In genomic region chr1:51175278-51175677, GRCh38 we compare ENCODE assay signal across 19 cellular contexts.
DNase-seq lines count a peak whose midpoint lies in the region; ATAC-seq and TF ChIP-seq lines count a peak whose summit lies in the region.
"Had no signal": no experiment of that assay in that cellular context is flagged by ENCODE, and none has a peak within 500 bp of the region (broad histone marks: within the 10 kb centered on the region; RNA-seq: fewer than 3 reads in every experiment).

No MANE protein-coding gene starts in this region.

- DNase-seq in SKM-1 (lab: John Stamatoyannopoulos, UW; ENCODE audit: unreplicated experiment) (peak; percentile 95), epithelial cell of esophagus (ENCODE audit: low read depth) (peak; percentile 23), prostate gland (ENCODE audit: low spot score) (no peak), RPMI8226 (no peak)
- DNase-seq: activated CD4-positive, CD25-positive, alpha-beta regulatory T cell treated with anti-CD3 and anti-CD28 coated beads, Interleukin-2, amount 50 U/mL, for 72 hours; Calu3; central memory CD4-positive, alpha-beta T cell; effector CD8-positive, alpha-beta T cell; esophagus squamous epithelium; heart right ventricle; mesenchymal stem cell; NCI-H2029; SJCRH30 had no signal

- H3K36me3 ChIP-seq in Loucy (ENCODE audit: insufficient read depth, low read length) (no peaks in the 10 kb centered on the region), neutrophil (no peaks in the 10 kb centered on the region), prostate gland (no peaks in the 10 kb centered on the region)
- H3K36me3 ChIP-seq: esophagus squamous epithelium, heart right ventricle, SJCRH30, thoracic aorta had no signal

- peak overlapping the region; percentile 54; the same call in 1 of the 2 replicates for H2AFZ ChIP-seq in Loucy (ENCODE audit: low read length)

- H3K9me3 ChIP-seq in Loucy (ENCODE audit: insufficient read depth, low read depth, low read length) (no peaks in the 10 kb centered on the region), neutrophil (no peaks in the 10 kb centered on the region), prostate gland (no peaks in the 10 kb centered on the region)
- H3K9me3 ChIP-seq: SJCRH30, thoracic aorta had no signal

- H3K79me2 ChIP-seq in Loucy (ENCODE audit: insufficient read depth, low read length) = no peaks in the 10 kb centered on the region

- H4K20me1 ChIP-seq in Loucy (ENCODE audit: insufficient read depth, low read length, poor library complexity, severe bottlenecking) = no peaks in the 10 kb centered on the region

- no peak for ATAC-seq in GM19395 (IDR thresholded peaks at IDR 0.05; ENCODE audit: unreplicated experiment)
- ATAC-seq: natural killer cell treated with Interleukin-12 subunit alpha and Interleukin-12 subunit beta and Interleukin-15 and Interleukin-18, amount 100 ng/mL, for 72 hours; stimulated activated effector memory CD8-positive, alpha-beta T cell treated with anti-CD3 and anti-CD28 coated beads, Interleukin-12 subunit alpha, Interleukin-12 subunit beta, amount 100 ng/mL, for 72 hours had no signal

- no peak overlapping the region for H3K4me2 ChIP-seq in Loucy (ENCODE audit: low read depth, low read length, poor library complexity, severe bottlenecking)

- H3K9me2 ChIP-seq in Loucy (replicated peaks; ENCODE audit: low read depth, low read length) = no peaks in the 10 kb centered on the region

- H3K27ac ChIP-seq in neutrophil = peak overlapping the region; percentile 48
- no peak overlapping the region for H3K27ac ChIP-seq in prostate gland
- H3K27ac ChIP-seq: esophagus squamous epithelium, SJCRH30, thoracic aorta had no signal

- H3K9ac ChIP-seq in Loucy (ENCODE audit: low read depth, low read length, poor library complexity, severe bottlenecking) = no peak overlapping the region

- no peak for TF ChIP-seq POLR2A in prostate gland (IDR thresholded peaks at IDR 0.05)

- WGBS in prostate gland = 40% methylated on average over 2 of the region's 2 CpGs

- no peaks in the 10 kb centered on the region for H3F3A ChIP-seq in Loucy (ENCODE audit: low read depth)

- H3K27me3 ChIP-seq in Loucy (ENCODE audit: insufficient read depth, low read length, poor library complexity, severe bottlenecking) (no peaks in the 10 kb centered on the region), neutrophil (no peaks in the 10 kb centered on the region), prostate gland (replicated peaks; ENCODE audit: insufficient read depth) (no peaks in the 10 kb centered on the region)
- H3K27me3 ChIP-seq: SJCRH30 had no signal

- H3K4me3 ChIP-seq in Loucy (ENCODE audit: low read length, poor library complexity, severe bottlenecking) (no peak overlapping the region), epithelial cell of esophagus (ENCODE audit: low read length) (no peak overlapping the region), neutrophil (ENCODE audit: low read depth in 1 of 2, low read length in 1 of 2) (no peak overlapping the region), prostate gland (no peak overlapping the region)
- H3K4me3 ChIP-seq: esophagus squamous epithelium, heart right ventricle, SJCRH30, thoracic aorta had no signal

- no peaks in the 10 kb centered on the region for H3K4me1 ChIP-seq in Loucy (ENCODE audit: insufficient read depth, low read length, poor library complexity, severe bottlenecking)
- H3K4me1 ChIP-seq in neutrophil (ENCODE audit: control insufficient read depth in 1 of 2, insufficient read depth in 1 of 2, low read depth in 1 of 2, low read length in 1 of 2) = peaks cover 27 to 31% of the 10 kb centered on the region in 2 experiments
- H3K4me1 ChIP-seq in prostate gland (replicated peaks) = no peaks in the 10 kb centered on the region
- H3K4me1 ChIP-seq: esophagus squamous epithelium had no signal

- intact Hi-C loops in prostate gland (cut with DNase I) = no loop called here

- TF ChIP-seq CTCF in Loucy (conservative IDR thresholded peaks at IDR 0.05; ENCODE audit: low read length) (no peak), epithelial cell of esophagus (IDR thresholded peaks at IDR 0.05; ENCODE audit: insufficient read depth, low read depth, low read length, missing control alignments) (no peak), neutrophil (IDR thresholded peaks at IDR 0.05) (no peak), prostate gland (IDR thresholded peaks at IDR 0.05) (no peak)

Comparison
In these comparisons a context has a peak if more than half of its experiments do, and no peak if none do; other contexts are left out.
1. DNase-seq: peak in SKM-1 (single experiment) and epithelial cell of esophagus (single experiment); none in prostate gland (single experiment) and RPMI8226 (single experiment).